In genomic region chr11:80414766-80415165, GRCh38 we compare ENCODE assay signal across 20 cellular contexts.
DNase-seq lines count a peak whose midpoint lies in the region; ATAC-seq, FAIRE-seq and TF ChIP-seq lines count a peak whose summit lies in the region.
"Had no signal": no experiment of that assay in that cellular context is flagged by ENCODE, and none has a peak within 500 bp of the region (broad histone marks: within the 10 kb centered on the region; RNA-seq: fewer than 3 reads in every experiment).

No MANE protein-coding gene starts in this region.

- no peaks in the 10 kb centered on the region for H3K9me1 ChIP-seq in keratinocyte (ENCODE audit: control insufficient read depth, extremely low read depth, insufficient read depth, low read length)

- no peak overlapping the region for H3K4me3 ChIP-seq in keratinocyte (ENCODE audit: control insufficient read depth in 2 of 3, extremely low read depth in 1 of 3, insufficient read depth in 2 of 3, low read depth in 1 of 3, low read length in 3 of 3)
- H3K4me3 ChIP-seq in lower lobe of right lung, result no peak overlapping the region

- ATAC-seq in HG03432 (IDR thresholded peaks at IDR 0.05; ENCODE audit: unreplicated experiment), result no peak
- no peak for ATAC-seq in lower lobe of right lung
- no peak for ATAC-seq in omental fat pad (ENCODE audit: low FRiP score)
- ATAC-seq: activated T-helper 17 cell treated with anti-CD3 and anti-CD28 coated beads, Interleukin-2, amount 50 U/mL, for 72 hours; CD8-positive, alpha-beta T cell; right cardiac atrium; T-helper 17 cell had no signal

- H3K36me3 ChIP-seq in keratinocyte (ENCODE audit: control insufficient read depth in 2 of 2, extremely low read depth in 1 of 2, insufficient read depth in 2 of 2, low read length in 2 of 2) (no peaks in the 10 kb centered on the region), lower lobe of right lung (no peaks in the 10 kb centered on the region)

- H3K9me3 ChIP-seq in keratinocyte (ENCODE audit: control insufficient read depth, low read depth, low read length), result no peaks in the 10 kb centered on the region
- peaks cover 5% of the 10 kb centered on the region for H3K9me3 ChIP-seq in lower lobe of right lung

- TF ChIP-seq CTCF in keratinocyte (optimal IDR thresholded peaks at IDR 0.05 in 1 of 3, IDR thresholded peaks at IDR 0.05 in 1 of 3, conservative IDR thresholded peaks at IDR 0.05 in 1 of 3; ENCODE audit: extremely low read depth in 1 of 3, insufficient read depth in 2 of 3, low read length in 3 of 3) (no peak), lower lobe of right lung (IDR thresholded peaks at IDR 0.05) (no peak), omental fat pad (IDR thresholded peaks at IDR 0.05) (no peak)

- dilution Hi-C loops in keratinocyte (cut with MboI; ENCODE audit: extremely low pct_ligation_motif_present, low sequenced_read_pairs), result no loop called here

- no peak overlapping the region for H2AFZ ChIP-seq in keratinocyte (ENCODE audit: control insufficient read depth, low read length)

- DNase-seq in ACHN, result peak; percentile 42
- DNase-seq in NCI-H460 (ENCODE audit: extremely low read depth, low read depth), result peak; percentile 28
- peak; percentile 10 for DNase-seq in brain pericyte (ENCODE audit: low read depth, low spot score)
- peak; percentile 1 for DNase-seq in keratinocyte (ENCODE audit: low read depth, low spot score)
- DNase-seq in lower lobe of right lung, result no peak
- no peak for DNase-seq in omental fat pad (ENCODE audit: low spot score)
- no peak for DNase-seq in T-helper 1 cell
- DNase-seq: activated CD8-positive, alpha-beta memory T cell treated with anti-CD3 and anti-CD28 coated beads for 24 hours; amniotic stem cell; CD8-positive, alpha-beta T cell; DND-41; H9; kidney; midbrain; NCI-H774; right cardiac atrium; T-helper 17 cell had no signal

- in situ Hi-C loops in ACHN (cut with HindIII; ENCODE audit: low pct_ligation_motif_present, low pct_unique_long_range_greater_than_20kb, low sequenced_read_pairs), result no loop called here

- H3K4me1 ChIP-seq in keratinocyte (ENCODE audit: control insufficient read depth, extremely low read depth, insufficient read depth, low read length), result no peaks in the 10 kb centered on the region
- H3K4me1 ChIP-seq in lower lobe of right lung, result no peaks in the 10 kb centered on the region

- H3K27me3 ChIP-seq in keratinocyte (ENCODE audit: control insufficient read depth, extremely low read depth, insufficient read depth, low read length), result no peaks in the 10 kb centered on the region
- no peaks in the 10 kb centered on the region for H3K27me3 ChIP-seq in lower lobe of right lung (ENCODE audit: low read depth)

- H3K27ac ChIP-seq in keratinocyte (ENCODE audit: control insufficient read depth, insufficient read depth, low read length) (no peak overlapping the region), lower lobe of right lung (no peak overlapping the region)

- H3K79me2 ChIP-seq in keratinocyte (ENCODE audit: control insufficient read depth, insufficient read depth, low read length), result no peaks in the 10 kb centered on the region

- no peaks in the 10 kb centered on the region for H4K20me1 ChIP-seq in keratinocyte (ENCODE audit: control insufficient read depth, extremely low read depth, insufficient read depth, low read length)

- intact Hi-C loops in lower lobe of right lung (cut with DNase I), result no loop called here

- H3K9ac ChIP-seq in keratinocyte (ENCODE audit: control insufficient read depth, extremely low read depth, insufficient read depth, low read length), result no peak overlapping the region

- FAIRE-seq in keratinocyte (lab: Jason Lieb, UNC), result peak; percentile 78
- FAIRE-seq: kidney, urothelium cell line had no signal

- peak overlapping the region; percentile 50 for H3K4me2 ChIP-seq in keratinocyte (ENCODE audit: control insufficient read depth, extremely low read depth, insufficient read depth, low read depth, low read length)

Comparison
In these comparisons a context has a peak if more than half of its experiments do, and no peak if none do; other contexts are left out.
1. DNase-seq: peak in ACHN (single experiment), NCI-H460 (single experiment), brain pericyte (single experiment) and keratinocyte (single experiment); none in lower lobe of right lung (single experiment), omental fat pad (single experiment) and T-helper 1 cell (0 of 5).